ENCODE assay signal across 8 cellular contexts in genomic region chr11:64331569-64332371, GRCh38. TPM values are rescaled to one million over a fixed set of nuclear protein-coding genes. Genes with fewer than 3 reads are reported as not detected.
DNase-seq lines count a peak whose midpoint lies in the region; ATAC-seq and TF ChIP-seq lines count a peak whose summit lies in the region.

No MANE protein-coding gene starts in this region.

- no peaks in the 10 kb centered on the region for H3K79me2 ChIP-seq in OCI-LY7 (ENCODE audit: insufficient read depth, low read depth, low read length)
- H3K79me2 ChIP-seq in parathyroid adenoma: no peaks in the 10 kb centered on the region

- intact Hi-C loops in OCI-LY7 (cut with micrococcal nuclease; ENCODE audit: unreplicated experiment): loop anchor here (1.0 kb wide), 1 partner anchor 13 kb away; the partner anchor contains the start of gene PRDX5

- BruUV-seq in OCI-LY7 (replicated peaks; lab: Mats Ljungman, UMichigan): no TSS peak

- no peaks in the 10 kb centered on the region for H3K9me3 ChIP-seq in OCI-LY7 (ENCODE audit: low read length)
- no peaks in the 10 kb centered on the region for H3K9me3 ChIP-seq in parathyroid adenoma (ENCODE audit: control insufficient read depth, low read length)

- no peaks in the 10 kb centered on the region for H4K20me1 ChIP-seq in OCI-LY7 (ENCODE audit: insufficient read depth, low read length)

- DNase-seq in OCI-LY7 (ENCODE audit: low spot score) (peak; percentile 57), activated T-cell treated with anti-CD3 and anti-CD28 coated beads for 24 hours (ENCODE audit: low read depth) (peak; percentile 65), fibroblast of the aortic adventitia (ENCODE audit: low read depth) (peak; percentile 93), NCI-H187 treated with DMSO at 0.1 percent for 48 hours (lab: John Stamatoyannopoulos, UW) (no peak), NCI-H1048 (lab: John Stamatoyannopoulos, UW) (no peak)

- H3K4me3 ChIP-seq in OCI-LY7 (ENCODE audit: low read depth, low read length, poor library complexity, severe bottlenecking): no peak overlapping the region
- H3K4me3 ChIP-seq in fibroblast of the aortic adventitia (ENCODE audit: low read depth, low read length): no peak overlapping the region
- H3K4me3 ChIP-seq in parathyroid adenoma (ENCODE audit: low read depth, low read length): peak overlapping the region; percentile 9

- H3K36me3 ChIP-seq in OCI-LY7 (ENCODE audit: insufficient read depth, low read length): peaks cover 9% of the 10 kb centered on the region; the same call in 1 of the 2 replicates
- H3K36me3 ChIP-seq in parathyroid adenoma (ENCODE audit: control insufficient read depth, insufficient read depth, low read length): no peaks in the 10 kb centered on the region

- H2AFZ ChIP-seq in OCI-LY7 (ENCODE audit: low read length): no peak overlapping the region
- H2AFZ ChIP-seq in parathyroid adenoma: peak overlapping the region; percentile 63

- ATAC-seq in HG03039 (IDR thresholded peaks at IDR 0.05; ENCODE audit: unreplicated experiment): peak; percentile 40

- TF ChIP-seq CTCF in GM12873 (IDR thresholded peaks at IDR 0.05; ENCODE audit: insufficient read depth, low read depth, low read length, missing control alignments) (peak; percentile 87), OCI-LY7 (conservative IDR thresholded peaks at IDR 0.05; ENCODE audit: low read length) (peak; percentile 72), fibroblast of the aortic adventitia (IDR thresholded peaks at IDR 0.05; ENCODE audit: insufficient read depth, low read length) (peak; percentile 81), parathyroid adenoma (IDR thresholded peaks at IDR 0.05) (peak; percentile 41)

- H3K27ac ChIP-seq in OCI-LY7 (ENCODE audit: low read depth, low read length, poor library complexity, severe bottlenecking): no peak overlapping the region
- H3K27ac ChIP-seq in parathyroid adenoma: no peak overlapping the region

- peaks cover 31% of the 10 kb centered on the region for H3K4me1 ChIP-seq in OCI-LY7 (ENCODE audit: insufficient read depth, low read length, poor library complexity, severe bottlenecking)
- H3K4me1 ChIP-seq in parathyroid adenoma: no peaks in the 10 kb centered on the region

- no peaks in the 10 kb centered on the region for H3K27me3 ChIP-seq in parathyroid adenoma (ENCODE audit: control insufficient read depth, insufficient read depth, low read length)

- H3K9ac ChIP-seq in parathyroid adenoma: no peak overlapping the region

- CTCF ChIA-PET in OCI-LY7 (lab: Charles Lee; ENCODE audit: unreplicated experiment): interaction anchor here (0.9 to 1.4 kb wide), 3 partner anchors 14 to 25 kb away, joined by 3 to 9 read pairs (median 6); partner anchors contain the start of genes PRDX5 and TRMT112

- H3K4me2 ChIP-seq in OCI-LY7 (ENCODE audit: low read length) (peak overlapping the region; percentile 20; the same call in 1 of the 2 replicates), parathyroid adenoma (ENCODE audit: low read length) (no peak overlapping the region)

- POLR2A ChIA-PET in OCI-LY7 (lab: Charles Lee): interaction anchor here (1.1 to 1.9 kb wide), 3 partner anchors 8 to 27 kb away, joined by 3 to 11 read pairs (median 4); partner anchors contain the start of genes PRDX5 and TRMT112

- no peaks in the 10 kb centered on the region for H3K9me2 ChIP-seq in OCI-LY7 (ENCODE audit: insufficient read depth, low read length)

RNA-seq across cellular contexts. Expression of gene CCDC88B, which starts 8.2 kb away (rescaled TPM):
- 40.7 and 44.1 TPM in 2 replicates for total RNA-seq in OCI-LY7 (2014; rRNA removed; shearing (Covaris generic))
- total RNA-seq in OCI-LY7 (2022): 61.5 and 67.2 TPM in 2 replicates
- total RNA-seq in fibroblast of the aortic adventitia (ENCODE audit: low replicate concordance): 1.2 and 5.1 TPM in 2 replicates

RNA-seq across cellular contexts. Expression of gene PRDX5, which starts 13.8 kb away (rescaled TPM):
- total RNA-seq in OCI-LY7 (2014; rRNA removed; shearing (Covaris generic)): 177 and 200 TPM in 2 replicates
- 168 and 217 TPM in 2 replicates for total RNA-seq in OCI-LY7 (2022)
- total RNA-seq in fibroblast of the aortic adventitia (ENCODE audit: low replicate concordance): 257 and 510 TPM in 2 replicates

RNA-seq across cellular contexts. Expression of gene TRMT112, which starts 14.4 kb away (rescaled TPM):
- total RNA-seq in OCI-LY7 (2014; rRNA removed; shearing (Covaris generic)): 322 and 414 TPM in 2 replicates
- 198 and 205 TPM in 2 replicates for total RNA-seq in OCI-LY7 (2022)
- 177 and 274 TPM in 2 replicates for total RNA-seq in fibroblast of the aortic adventitia (ENCODE audit: low replicate concordance)

RNA-seq across cellular contexts. Expression of gene ESRRA, which starts 26.4 kb away (rescaled TPM):
- 28.6 and 42.3 TPM in 2 replicates for total RNA-seq in OCI-LY7 (2014; rRNA removed; shearing (Covaris generic))
- 44.9 and 57.8 TPM in 2 replicates for total RNA-seq in OCI-LY7 (2022)
- 21.6 and 45.2 TPM in 2 replicates for total RNA-seq in fibroblast of the aortic adventitia (ENCODE audit: low replicate concordance)

RNA-seq across cellular contexts. Expression of gene RPS6KA4, which starts 27.2 kb away (rescaled TPM):
- 9.0 and 16.7 TPM in 2 replicates for total RNA-seq in OCI-LY7 (2014; rRNA removed; shearing (Covaris generic))
- total RNA-seq in OCI-LY7 (2022): 11.0 and 13.4 TPM in 2 replicates
- 47.3 and 72.1 TPM in 2 replicates for total RNA-seq in fibroblast of the aortic adventitia (ENCODE audit: low replicate concordance)

Comparison
In these comparisons a context has a peak if more than half of its experiments do, and no peak if none do; other contexts are left out.
1. DNase-seq: peak in OCI-LY7 (single experiment), activated T-cell treated with anti-CD3 and anti-CD28 coated beads for 24 hours (single experiment) and fibroblast of the aortic adventitia (single experiment); none in NCI-H187 treated with DMSO at 0.1 percent for 48 hours (single experiment) and NCI-H1048 (single experiment).
2. Peak in every context shown above with its lines, with median percentiles within 50 percentile points of each other: CTCF ChIP-seq.